ENCODE assay signal across 8 cellular contexts in the genomic region with DNA sequence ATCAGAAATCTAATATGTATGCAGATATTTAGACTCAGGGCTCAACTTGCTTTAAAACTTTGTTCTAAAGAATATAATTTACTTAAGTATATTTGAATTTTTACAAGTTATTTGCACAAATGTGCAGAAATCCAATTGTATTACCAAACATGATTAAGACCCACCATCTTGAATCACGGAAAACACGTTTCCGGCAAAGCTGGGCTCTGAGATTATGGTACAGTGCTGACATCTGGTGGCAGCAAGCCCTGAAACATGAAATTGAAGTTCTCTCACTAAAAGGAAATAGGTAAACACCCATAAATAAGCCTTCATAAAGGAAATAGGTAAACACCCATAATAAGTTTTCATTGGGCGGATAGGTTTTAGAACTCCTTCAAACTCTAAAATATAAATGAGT.
DNase-seq lines count a peak whose midpoint lies in the region; ATAC-seq, FAIRE-seq and TF ChIP-seq lines count a peak whose summit lies in the region.

No MANE protein-coding gene starts in this region.

- H3K36me3 ChIP-seq in WERI-Rb-1 = no peaks in the 10 kb centered on the region
- no peaks in the 10 kb centered on the region for H3K36me3 ChIP-seq in breast epithelium
- no peaks in the 10 kb centered on the region for H3K36me3 ChIP-seq in keratinocyte (ENCODE audit: control insufficient read depth in 2 of 2, extremely low read depth in 1 of 2, insufficient read depth in 2 of 2, low read length in 2 of 2)

- FAIRE-seq in A204.1 (lab: Jason Lieb, UNC) = peak; percentile 88
- FAIRE-seq in keratinocyte (lab: Jason Lieb, UNC) = no peak

- H2AFZ ChIP-seq in keratinocyte (ENCODE audit: control insufficient read depth, low read length) = no peak overlapping the region

- H3K9ac ChIP-seq in keratinocyte (ENCODE audit: control insufficient read depth, extremely low read depth, insufficient read depth, low read length) = no peak overlapping the region

- no peak for TF ChIP-seq POLR2A in breast epithelium (IDR thresholded peaks at IDR 0.05)

- no peaks in the 10 kb centered on the region for H3K9me1 ChIP-seq in keratinocyte (ENCODE audit: control insufficient read depth, extremely low read depth, insufficient read depth, low read length)

- H3K9me3 ChIP-seq in WERI-Rb-1 (ENCODE audit: severe bottlenecking) (no peaks in the 10 kb centered on the region), breast epithelium (no peaks in the 10 kb centered on the region), keratinocyte (ENCODE audit: control insufficient read depth, low read depth, low read length) (no peaks in the 10 kb centered on the region)

- H3K4me1 ChIP-seq in breast epithelium = no peaks in the 10 kb centered on the region
- no peaks in the 10 kb centered on the region for H3K4me1 ChIP-seq in keratinocyte (ENCODE audit: control insufficient read depth, extremely low read depth, insufficient read depth, low read length)

- ATAC-seq in GM18499 (IDR thresholded peaks at IDR 0.05; ENCODE audit: insufficient read depth, unreplicated experiment) (peak; percentile 64), GM18520 (IDR thresholded peaks at IDR 0.05; ENCODE audit: unreplicated experiment) (no peak)

- H4K20me1 ChIP-seq in keratinocyte (ENCODE audit: control insufficient read depth, extremely low read depth, insufficient read depth, low read length) = no peaks in the 10 kb centered on the region

- dilution Hi-C loops in keratinocyte (cut with MboI; ENCODE audit: extremely low pct_ligation_motif_present, low sequenced_read_pairs) = no loop called here

- H3K4me2 ChIP-seq in keratinocyte (ENCODE audit: control insufficient read depth, extremely low read depth, insufficient read depth, low read depth, low read length) = no peak overlapping the region

- H3K27ac ChIP-seq in WERI-Rb-1 (peak overlapping the region; percentile 25), breast epithelium (no peak overlapping the region), keratinocyte (ENCODE audit: control insufficient read depth, insufficient read depth, low read length) (no peak overlapping the region)

- intact Hi-C loops in breast epithelium (cut with DNase I; ENCODE audit: low total_unique reads) = no loop called here

- DNase-seq in NCI-H2081 (lab: John Stamatoyannopoulos, UW) (peak; percentile 75 to 77), WERI-Rb-1 (peak; percentile 65), breast epithelium (ENCODE audit: low spot score in 2 of 2) (peak; percentile 32 to 52), keratinocyte (ENCODE audit: low read depth, low spot score) (no peak)
- DNase-seq in stimulated activated CD4-positive, alpha-beta T cell treated with anti-CD3 and anti-CD28 coated beads, Interleukin-4, amount 100 ng/mL, for 1 hour = peak; percentile 54

- peak; percentile 55 for TF ChIP-seq CTCF in WERI-Rb-1 (IDR thresholded peaks at IDR 0.05; ENCODE audit: low read depth, low read length)
- peak; percentile 23 to 62 (median 54) for TF ChIP-seq CTCF in breast epithelium (IDR thresholded peaks at IDR 0.05)
- peak; percentile 62 to 75 (median 71) for TF ChIP-seq CTCF in keratinocyte (optimal IDR thresholded peaks at IDR 0.05 in 1 of 3, IDR thresholded peaks at IDR 0.05 in 1 of 3, conservative IDR thresholded peaks at IDR 0.05 in 1 of 3; ENCODE audit: extremely low read depth in 1 of 3, insufficient read depth in 2 of 3, low read length in 3 of 3)

- peaks cover 4% of the 10 kb centered on the region for H3K27me3 ChIP-seq in WERI-Rb-1 (ENCODE audit: insufficient read depth, low read depth, severe bottlenecking)
- peaks cover 0 to 14% of the 10 kb centered on the region in 2 donors for H3K27me3 ChIP-seq in breast epithelium
- H3K27me3 ChIP-seq in keratinocyte (ENCODE audit: control insufficient read depth, extremely low read depth, insufficient read depth, low read length) = no peaks in the 10 kb centered on the region

- H3K4me3 ChIP-seq in WERI-Rb-1 (ENCODE audit: low read depth, low read length) = peak overlapping the region; percentile 11
- H3K4me3 ChIP-seq in breast epithelium = no peak overlapping the region
- no peak overlapping the region for H3K4me3 ChIP-seq in keratinocyte (ENCODE audit: control insufficient read depth in 2 of 3, extremely low read depth in 1 of 3, insufficient read depth in 2 of 3, low read depth in 1 of 3, low read length in 3 of 3)

- H3K79me2 ChIP-seq in keratinocyte (ENCODE audit: control insufficient read depth, insufficient read depth, low read length) = no peaks in the 10 kb centered on the region
